Comparison of ENCODE assay signal across 8 cellular contexts in genomic region chr4:118592289-118592688, GRCh38.
A peak's percentile ranks its signal among the peaks of the same experiment; 100 is the strongest.
DNase-seq lines count a peak whose midpoint lies in the region; ATAC-seq, FAIRE-seq and TF ChIP-seq lines count a peak whose summit lies in the region.
"Not testable (repeated sequence)": the region's sequence is repeated elsewhere in the genome, so short reads cannot be mapped to it uniquely, and the experiment has no call there.

No MANE protein-coding gene starts in this region.

- H3K36me3 ChIP-seq in BJ (ENCODE audit: control insufficient read depth, insufficient read depth, low read length); adrenal gland (replicated peaks in 1 of 2); kidney (ENCODE audit: control insufficient read depth in 1 of 2, insufficient read depth in 2 of 2, low read length in 2 of 2); neuronal stem cell (replicated peaks in 1 of 2; ENCODE audit: control insufficient read depth in 2 of 2, insufficient read depth in 2 of 2, low read length in 2 of 2); subcutaneous abdominal adipose tissue (ENCODE audit: control insufficient read depth in 5 of 5, insufficient read depth in 5 of 5, low read length in 5 of 5): not testable (repeated sequence)

- H3K4me2 ChIP-seq in neuronal stem cell (ENCODE audit: insufficient read depth, low read length, poor library complexity, severe bottlenecking), result peak overlapping the region; percentile 33

- H3K4me1 ChIP-seq in adrenal gland (replicated peaks in 1 of 2); kidney (ENCODE audit: control insufficient read depth in 1 of 2, insufficient read depth in 1 of 2, low read depth in 1 of 2, low read length in 2 of 2); neuronal stem cell (ENCODE audit: control insufficient read depth in 2 of 2, insufficient read depth in 1 of 2, low read depth in 1 of 2, low read length in 2 of 2): not testable (repeated sequence)
- peaks cover 0 to 12% (median 8%) of the 10 kb centered on the region in 5 donors for H3K4me1 ChIP-seq in subcutaneous abdominal adipose tissue (ENCODE audit: control insufficient read depth in 5 of 5, insufficient read depth in 5 of 5, low read length in 5 of 5)

- not testable (repeated sequence) for ATAC-seq in T-cell (replicated peaks in 1 of 4)

- H3K9me3 ChIP-seq in adrenal gland (replicated peaks in 1 of 3); kidney (ENCODE audit: control insufficient read depth in 1 of 2, low read length in 2 of 2); neuronal stem cell (replicated peaks in 1 of 2; ENCODE audit: control insufficient read depth in 2 of 2, insufficient read depth in 1 of 2, low read depth in 1 of 2, low read length in 2 of 2); subcutaneous abdominal adipose tissue (ENCODE audit: control insufficient read depth in 5 of 5, low read length in 5 of 5): not testable (repeated sequence)

- H3K9me3 Mint-ChIP-seq in T-cell, result not testable (repeated sequence)

- H2BK12ac ChIP-seq in neuronal stem cell (ENCODE audit: low read length), result not testable (repeated sequence)

- not testable (repeated sequence) for H3K23ac ChIP-seq in neuronal stem cell (ENCODE audit: low read depth, low read length, poor library complexity)

- H2AK5ac ChIP-seq in neuronal stem cell (ENCODE audit: low read depth, low read length), result not testable (repeated sequence)

- FAIRE-seq in kidney (lab: Jason Lieb, UNC), result not testable (repeated sequence)

- not testable (repeated sequence) for TF ChIP-seq POLR2A in adrenal gland (IDR thresholded peaks at IDR 0.05)

- not testable (repeated sequence) for H3K9ac ChIP-seq in kidney (ENCODE audit: low read length in 2 of 2); neuronal stem cell (ENCODE audit: low read depth, low read length, poor library complexity)
- H3K9ac ChIP-seq in subcutaneous abdominal adipose tissue (ENCODE audit: low read length in 5 of 5), result peak overlapping the region in 1 of 5 donors; percentile 76

- not testable (repeated sequence) for H2AFZ ChIP-seq in neuronal stem cell (ENCODE audit: low read length)

- H3K4me3 ChIP-seq in BJ (ENCODE audit: low read depth, low read length) (peak overlapping the region; percentile 41), HL-60 (replicated peaks; ENCODE audit: insufficient read depth, low read length) (peak overlapping the region; percentile 53), adrenal gland (peak overlapping the region in 2 of 4 donors; percentile 70 to 74), epithelial cell of esophagus (ENCODE audit: low read length) (peak overlapping the region; percentile 59), kidney (ENCODE audit: low read length in 2 of 2) (peak overlapping the region; percentile 34 to 71), neuronal stem cell (ENCODE audit: low read length in 2 of 2) (peak overlapping the region; percentile 72 to 87), subcutaneous abdominal adipose tissue (ENCODE audit: low read depth in 1 of 5, low read length in 5 of 5) (peak overlapping the region; percentile 58 to 75 (median 68))

- H2BK15ac ChIP-seq in neuronal stem cell (ENCODE audit: low read length), result not testable (repeated sequence)

- H2BK5ac ChIP-seq in neuronal stem cell (ENCODE audit: low read length), result not testable (repeated sequence)

- TF ChIP-seq CTCF in BJ (IDR thresholded peaks at IDR 0.05; ENCODE audit: insufficient read depth, low read depth, low read length); HL-60 (IDR thresholded peaks at IDR 0.05; ENCODE audit: insufficient read depth, low read length); adrenal gland (IDR thresholded peaks at IDR 0.05); epithelial cell of esophagus (IDR thresholded peaks at IDR 0.05; ENCODE audit: insufficient read depth, low read depth, low read length, missing control alignments); kidney (IDR thresholded peaks at IDR 0.05; ENCODE audit: borderline replicate concordance, extremely low read depth, insufficient read depth): not testable (repeated sequence)

- not testable (repeated sequence) for H2BK120ac ChIP-seq in neuronal stem cell (ENCODE audit: low read depth, low read length)

- H4K8ac ChIP-seq in neuronal stem cell (ENCODE audit: low read depth, low read length), result not testable (repeated sequence)

- WGBS in adrenal gland, 4 donors, result 93 to 95% (median 94%) methylated on average over 10 to 13 of the region's 14 CpGs
- WGBS in neuronal stem cell (ENCODE audit: extremely low coverage in 2 of 2, insufficient read length in 2 of 2, insufficient replicate concordance in 1 of 2), 2 donors, result no CpG with 5 or more reads among the region's 14 CpGs

- H3K36me3 Mint-ChIP-seq in T-cell, result not testable (repeated sequence)

- not testable (repeated sequence) for DNase-seq in BJ (ENCODE audit: low read depth); HL-60 (ENCODE audit: low read depth in 1 of 2, low spot score in 1 of 2); T-cell; epithelial cell of esophagus (ENCODE audit: low read depth); kidney; neuronal stem cell (ENCODE audit: low spot score)
- DNase-seq in adrenal gland, result peak in 1 of 7 donors; percentile 59

- not testable (repeated sequence) for H4K91ac ChIP-seq in neuronal stem cell (ENCODE audit: low read depth, low read length, poor library complexity)

- H3K4ac ChIP-seq in neuronal stem cell (ENCODE audit: low read length), result not testable (repeated sequence)

- H3K27ac ChIP-seq in HL-60 (replicated peaks), result peak overlapping the region; percentile 82
- H3K27ac ChIP-seq in adrenal gland, result peak overlapping the region in 4 of 5 donors; percentile 63 to 88 (median 85)
- H3K27ac ChIP-seq in kidney (ENCODE audit: low read depth in 2 of 2, low read length in 2 of 2); neuronal stem cell (replicated peaks; ENCODE audit: low read length): not testable (repeated sequence)
- H3K27ac ChIP-seq in subcutaneous abdominal adipose tissue (ENCODE audit: low read depth, low read length), result peak overlapping the region; percentile 65

- H3K27ac Mint-ChIP-seq in T-cell, result peak overlapping the region in 1 of 2 donors; percentile 99

- POLR2A ChIA-PET in BJ (lab: Charles Lee), result interaction anchor here (0.7 kb wide), 1 partner anchor 647 kb away, joined by 11 read pairs; no protein-coding TSS in a partner anchor
- POLR2A ChIA-PET in T-cell (lab: Charles Lee), result not testable (repeated sequence)

- H3K4me3 Mint-ChIP-seq in T-cell, result peak overlapping the region in 2 of 3 donors; percentile 92 to 94

- CTCF ChIA-PET in BJ (lab: Yijun Ruan, JAX) (interaction anchor here (0.7 kb wide), 1 partner anchor 131 kb away, joined by 5 read pairs; no protein-coding TSS in a partner anchor), T-cell (lab: Charles Lee) (interaction anchor here in 1 of 2 donors (1.3 kb wide), 1 partner anchor 93 kb away, joined by 5 read pairs; the partner anchor contains the start of gene METTL14)

- H3K4me1 Mint-ChIP-seq in T-cell, result peaks cover 15 to 17% (median 16%) of the 10 kb centered on the region in 3 donors

- intact Hi-C loops in adrenal gland (cut with DNase I); kidney (cut with DNase I): not testable (repeated sequence)

- H3K27me3 Mint-ChIP-seq in T-cell, result not testable (repeated sequence)

- H3K79me1 ChIP-seq in neuronal stem cell (ENCODE audit: low read depth, low read length), result not testable (repeated sequence)

- H3K27me3 ChIP-seq in BJ (ENCODE audit: control insufficient read depth, insufficient read depth, low read length); HL-60 (ENCODE audit: insufficient read depth, poor library complexity, severe bottlenecking); adrenal gland; neuronal stem cell (ENCODE audit: control insufficient read depth in 3 of 3, insufficient read depth in 3 of 3, low read depth in 1 of 3, low read length in 3 of 3); subcutaneous abdominal adipose tissue (ENCODE audit: control insufficient read depth in 5 of 5, insufficient read depth in 4 of 5, low read length in 5 of 5): not testable (repeated sequence)

- H3K14ac ChIP-seq in neuronal stem cell (ENCODE audit: low read length), result not testable (repeated sequence)

- not testable (repeated sequence) for H3K18ac ChIP-seq in neuronal stem cell (ENCODE audit: low read length)
